In genomic region chr19:49766938-49767315, GRCh38 we compare ENCODE assay signal across 8 cellular contexts. TPM values are rescaled to one million over a fixed set of nuclear protein-coding genes. Genes with fewer than 3 reads are reported as not detected.
DNase-seq lines count a peak whose midpoint lies in the region; ATAC-seq and TF ChIP-seq lines count a peak whose summit lies in the region.

Gene AP2A1 (plus strand): TSS chr19:49767001. CDS start chr19:49767134, 133 bp downstream.

- no peaks in the 10 kb centered on the region for H3K9me3 Mint-ChIP-seq in nephron

- peak within 1 kb of the TSS; percentile 92 to 94 (median 93) for H3K4me3 Mint-ChIP-seq in nephron

- peaks cover 14% of the 10 kb centered on the region for H3K36me3 Mint-ChIP-seq in nephron (ENCODE audit: low read depth)

- H3K4me3 ChIP-seq in epithelial cell of esophagus (ENCODE audit: low read length): peak within 1 kb of the TSS; percentile 82

- H3K4me1 Mint-ChIP-seq in nephron: peaks cover 45% of the 10 kb centered on the region

- no peak for TF ChIP-seq CTCF in epithelial cell of esophagus (IDR thresholded peaks at IDR 0.05; ENCODE audit: insufficient read depth, low read depth, low read length, missing control alignments)
- TF ChIP-seq CTCF in nephron (IDR thresholded peaks at IDR 0.05; ENCODE audit: unreplicated experiment in 3 of 3): no peak
- TF ChIP-seq CTCF in GM13976 (IDR thresholded peaks at IDR 0.05; ENCODE audit: borderline replicate concordance, control extremely low read depth, extremely low read depth, insufficient read depth, missing control alignments): no peak

- ATAC-seq in GM18505 (IDR thresholded peaks at IDR 0.05; ENCODE audit: unreplicated experiment) (no peak), GM21423 (IDR thresholded peaks at IDR 0.05; ENCODE audit: unreplicated experiment) (no peak)

- no peaks in the 10 kb centered on the region for H3K27me3 Mint-ChIP-seq in nephron (ENCODE audit: low read depth)

- in situ Hi-C loops in GM13976 (cut with MboI; ENCODE audit: low sequenced_read_pairs, unreplicated experiment): no loop called here

- H3K27ac Mint-ChIP-seq in nephron: peak within 1 kb of the TSS; percentile 92 to 98 (median 98)

- DNase-seq in epithelial cell of esophagus (ENCODE audit: low read depth) (no peak), GM13976 (ENCODE audit: low spot score) (no peak), hepatic stellate cell (ENCODE audit: low spot score) (no peak)
- no peak for DNase-seq in stimulated activated CD4-positive, alpha-beta T cell treated with anti-CD3 and anti-CD28 coated beads, Interleukin-2, amount 100 ng/mL, for 48 hours

- peak; percentile 50 for TF ChIP-seq POLR2A in GM18505 (IDR thresholded peaks at IDR 0.05; ENCODE audit: borderline replicate concordance, extremely low read depth, insufficient read depth, insufficient read length)

TF ChIP-seq in PFSK-1, 5 proteins besides CTCF, POLR2A, EP300 and RAD21:
- no peak for TF ChIP-seq REST (IDR thresholded peaks at IDR 0.05; ENCODE audit: insufficient read depth in 1 of 2, low read depth in 2 of 2, low read length in 2 of 2)
- TF ChIP-seq POLR2AphosphoS5 (IDR thresholded peaks at IDR 0.05; ENCODE audit: low read depth, low read length): peak; percentile 52; the same call in 1 of the 2 replicates
- no peak for TF ChIP-seq FOXP2 (optimal IDR thresholded peaks at IDR 0.05; ENCODE audit: borderline replicate concordance, extremely low read depth, extremely low read length, insufficient read depth)
- 0 out of 2 replicates have a peak, but pooled peaks have one; percentile 36 for TF ChIP-seq TAF1 (IDR thresholded peaks at IDR 0.05; ENCODE audit: borderline replicate concordance, insufficient read depth, low read length)

RNA-seq across cellular contexts. Expression of gene AP2A1, which starts in this region (rescaled TPM):
- 140 TPM for polyA plus RNA-seq in PFSK-1 (2012; ENCODE audit: insufficient read length, low read depth)
